Comparison of ENCODE assay signal across 19 cellular contexts in the genomic region with DNA sequence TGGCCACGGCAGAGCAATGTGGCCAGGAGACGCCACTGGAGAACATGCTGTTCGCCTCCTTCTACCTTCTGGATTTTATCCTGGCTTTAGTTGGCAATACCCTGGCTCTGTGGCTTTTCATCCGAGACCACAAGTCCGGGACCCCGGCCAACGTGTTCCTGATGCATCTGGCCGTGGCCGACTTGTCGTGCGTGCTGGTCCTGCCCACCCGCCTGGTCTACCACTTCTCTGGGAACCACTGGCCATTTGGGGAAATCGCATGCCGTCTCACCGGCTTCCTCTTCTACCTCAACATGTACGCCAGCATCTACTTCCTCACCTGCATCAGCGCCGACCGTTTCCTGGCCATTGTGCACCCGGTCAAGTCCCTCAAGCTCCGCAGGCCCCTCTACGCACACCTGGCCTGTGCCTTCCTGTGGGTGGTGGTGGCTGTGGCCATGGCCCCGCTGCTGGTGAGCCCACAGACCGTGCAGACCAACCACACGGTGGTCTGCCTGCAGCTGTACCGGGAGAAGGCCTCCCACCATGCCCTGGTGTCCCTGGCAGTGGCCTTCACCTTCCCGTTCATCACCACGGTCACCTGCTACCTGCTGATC. TPM values are rescaled to one million over a fixed set of nuclear protein-coding genes. Genes with fewer than 3 reads are reported as not detected.
A peak's percentile ranks its signal among the peaks of the same experiment; 100 is the strongest.
DNase-seq lines count a peak whose midpoint lies in the region; ATAC-seq and TF ChIP-seq lines count a peak whose summit lies in the region.
"Had no signal": no experiment of that assay in that cellular context is flagged by ENCODE, and none has a peak within 500 bp of the region (broad histone marks: within the 10 kb centered on the region; RNA-seq: fewer than 3 reads in every experiment).

No MANE protein-coding gene starts in this region.

- peaks cover 18% of the 10 kb centered on the region for H3K4me1 Mint-ChIP-seq in mesothelial cell of epicardium

- H3K36me3 ChIP-seq in KOPT-K1 (ENCODE audit: insufficient read depth, low read length) = no peaks in the 10 kb centered on the region
- H3K36me3 ChIP-seq in esophagus squamous epithelium = peaks cover 0 to 14% (median 0%) of the 10 kb centered on the region in 3 donors
- H3K36me3 ChIP-seq in lower lobe of right lung = peaks cover 30% of the 10 kb centered on the region
- peaks cover 16 to 22% of the 10 kb centered on the region in 2 donors for H3K36me3 ChIP-seq in stomach smooth muscle (ENCODE audit: control insufficient read depth in 2 of 2, insufficient read depth in 2 of 2, low read length in 2 of 2)

- H3K9ac ChIP-seq in stomach smooth muscle (ENCODE audit: low read length in 2 of 2) = peak overlapping the region; percentile 80 to 82
- H3K9ac ChIP-seq: SK-N-SH had no signal

- no peak overlapping the region for H3K27ac Mint-ChIP-seq in mesothelial cell of epicardium

- 81 to 83% methylated on average over 22 to 26 of the region's 28 CpGs for WGBS in esophagus squamous epithelium, 2 donors

- no peak overlapping the region for H3K4me3 Mint-ChIP-seq in mesothelial cell of epicardium

- ATAC-seq in lower lobe of right lung = no peak
- no peak for ATAC-seq in GM18505 (IDR thresholded peaks at IDR 0.05; ENCODE audit: unreplicated experiment)

- no peaks in the 10 kb centered on the region for H3K9me3 Mint-ChIP-seq in mesothelial cell of epicardium

- H3K9me3 ChIP-seq in KOPT-K1 (ENCODE audit: insufficient read depth, low read length, poor library complexity, severe bottlenecking) (no peaks in the 10 kb centered on the region), esophagus squamous epithelium (no peaks in the 10 kb centered on the region), lower lobe of right lung (no peaks in the 10 kb centered on the region), stomach smooth muscle (ENCODE audit: control insufficient read depth in 2 of 2, low read length in 2 of 2) (no peaks in the 10 kb centered on the region)
- H3K9me3 ChIP-seq: SK-N-SH had no signal

- H3K27me3 Mint-ChIP-seq in mesothelial cell of epicardium (ENCODE audit: low read depth) = no peaks in the 10 kb centered on the region

- no peaks in the 10 kb centered on the region for H3K36me3 Mint-ChIP-seq in mesothelial cell of epicardium

- TF ChIP-seq POLR2A in esophagus squamous epithelium (IDR thresholded peaks at IDR 0.05) (no peak), GM18505 (IDR thresholded peaks at IDR 0.05; ENCODE audit: borderline replicate concordance, extremely low read depth, insufficient read depth, insufficient read length) (no peak)

- intact Hi-C loops in esophagus squamous epithelium (cut with DNase I) (no loop called here), lower lobe of right lung (cut with DNase I) (no loop called here)

- no peak for DNase-seq in esophagus squamous epithelium (lab: John Stamatoyannopoulos, UW)
- DNase-seq in lower lobe of right lung = peak; percentile 45
- no peak for DNase-seq in mesothelial cell of epicardium (ENCODE audit: low spot score in 2 of 2, unreplicated experiment in 2 of 2)
- no peak for DNase-seq in HCEC 1CT
- no peak for DNase-seq in globus pallidus (ENCODE audit: low spot score)
- DNase-seq: activated CD4-positive, CD25-positive, alpha-beta regulatory T cell treated with anti-CD3 and anti-CD28 coated beads, Interleukin-2, amount 50 U/mL, for 72 hours; activated effector memory CD4-positive, alpha-beta T cell treated with anti-CD3 and anti-CD28 coated beads, Interleukin-2, amount 50 U/mL, for 16 hours; amniotic stem cell; glutamatergic neuron; KBM-7; NCI-H1092; NCI-H774; SK-N-SH; T1000 had no signal

- H3K27ac ChIP-seq in KOPT-K1 (ENCODE audit: low read depth, low read length, poor library complexity, severe bottlenecking) (peak overlapping the region; percentile 56), esophagus squamous epithelium (peak overlapping the region in 3 of 4 donors; percentile 54 to 67 (median 66)), lower lobe of right lung (peak overlapping the region; percentile 51), stomach smooth muscle (ENCODE audit: low read length) (peak overlapping the region; percentile 100)

- H3K4me3 ChIP-seq in esophagus squamous epithelium (no peak overlapping the region), lower lobe of right lung (no peak overlapping the region), stomach smooth muscle (ENCODE audit: low read length in 2 of 2) (peak overlapping the region in 1 of 2 donors; percentile 59)
- H3K4me3 ChIP-seq: GM12878 had no signal

- H3K27me3 ChIP-seq in esophagus squamous epithelium (no peaks in the 10 kb centered on the region), lower lobe of right lung (ENCODE audit: low read depth) (no peaks in the 10 kb centered on the region), stomach smooth muscle (ENCODE audit: control insufficient read depth in 1 of 2, insufficient read depth in 2 of 2, low read length in 2 of 2) (no peaks in the 10 kb centered on the region)

- TF ChIP-seq CTCF in esophagus squamous epithelium (IDR thresholded peaks at IDR 0.05) (no peak), lower lobe of right lung (IDR thresholded peaks at IDR 0.05) (no peak), mesothelial cell of epicardium (IDR thresholded peaks at IDR 0.05; ENCODE audit: unreplicated experiment) (no peak)

- peaks cover 11 to 88% (median 37%) of the 10 kb centered on the region in 3 donors for H3K4me1 ChIP-seq in esophagus squamous epithelium
- peaks cover 69% of the 10 kb centered on the region for H3K4me1 ChIP-seq in lower lobe of right lung
- peaks cover 96% of the 10 kb centered on the region for H3K4me1 ChIP-seq in stomach smooth muscle (ENCODE audit: control insufficient read depth, insufficient read depth, low read length)

RNA-seq across cellular contexts. Expression of gene GPR17, which starts 4.9 kb away (rescaled TPM):
- total RNA-seq in esophagus squamous epithelium = not detected
- total RNA-seq in lower lobe of right lung = 0.18 TPM
- total RNA-seq in mesothelial cell of epicardium = not detected in 3 replicates
- total RNA-seq: GM12878, mesenteric fat pad had no signal

RNA-seq across cellular contexts. Expression of gene LIMS2, which starts 24.4 kb away (rescaled TPM):
- total RNA-seq in esophagus squamous epithelium = 10 to 100 TPM in 1 of 4 donors, 1 to 10 TPM in 3; 2.4 to 29.6 (median 5.9) TPM
- 148 TPM for total RNA-seq in lower lobe of right lung
- 11.9 to 13.0 TPM (median 11.9 TPM) in 3 replicates for total RNA-seq in mesothelial cell of epicardium

RNA-seq across cellular contexts. Expression of gene SFT2D3, which starts 50.4 kb away (rescaled TPM):
- 10 to 100 TPM in 1 of 4 donors, 1 to 10 TPM in 3; 3.3 to 10.5 (median 5.9) TPM for total RNA-seq in esophagus squamous epithelium
- 7.4 TPM for total RNA-seq in lower lobe of right lung
- total RNA-seq in mesothelial cell of epicardium = 11.6 to 12.9 TPM (median 12.1 TPM) in 3 replicates
